4 cellular contexts compared by ENCODE assay signal in genomic region chr16:20595068-20595467, GRCh38. TPM values are rescaled to one million over a fixed set of nuclear protein-coding genes. Genes with fewer than 3 reads are reported as not detected.
"Had no signal": no experiment of that assay in that cellular context is flagged by ENCODE, and none has a peak within 500 bp of the region (broad histone marks: within the 10 kb centered on the region; RNA-seq: fewer than 3 reads in every experiment).

No MANE protein-coding gene starts in this region.

RNA-seq across cellular contexts. Expression of gene ACSM2B, which starts 18.9 kb away (rescaled TPM):
- total RNA-seq: HT-29, HT1080, IMR-90 had no signal
- polyA plus RNA-seq: IgD-negative memory B cell, IMR-90 had no signal
